Comparison of ENCODE assay signal across 8 cellular contexts in genomic region chr5:34188001-34188822, GRCh38.
DNase-seq lines count a peak whose midpoint lies in the region; ATAC-seq and TF ChIP-seq lines count a peak whose summit lies in the region.
"Not testable (repeated sequence)": the region's sequence is repeated elsewhere in the genome, so short reads cannot be mapped to it uniquely, and the experiment has no call there.

No MANE protein-coding gene starts in this region.

- ATAC-seq in activated naive CD8-positive, alpha-beta T cell treated with anti-CD3 and anti-CD28 coated beads, Interleukin-2, amount 50 U/mL, for 24 hours; thoracic aorta (ENCODE audit: insufficient number of reproducible peaks, low FRiP score, low read depth): not testable (repeated sequence)

- not testable (repeated sequence) for H3K4me1 ChIP-seq in liver (ENCODE audit: control insufficient read depth in 4 of 4, insufficient read depth in 4 of 4, low read length in 3 of 4); thoracic aorta (ENCODE audit: control insufficient read depth in 1 of 2, low read depth in 2 of 2)

- not testable (repeated sequence) for H3K9ac ChIP-seq in liver (ENCODE audit: low read depth in 1 of 2, low read length in 2 of 2)

- intact Hi-C loops in Calu3 (cut with micrococcal nuclease; ENCODE audit: unreplicated experiment) = not testable (repeated sequence)

- not testable (repeated sequence) for BruUV-seq in Calu3 (replicated peaks; lab: Mats Ljungman, UMichigan)

- H3K27ac ChIP-seq in liver (ENCODE audit: low read depth in 1 of 2, low read length in 2 of 2); thoracic aorta: not testable (repeated sequence)

- WGBS in liver = 89% methylated on average over 10 of the region's 11 CpGs

- H3K36me3 Mint-ChIP-seq in Calu3 (ENCODE audit: insufficient read depth, unreplicated experiment) = not testable (repeated sequence)
- peaks cover 30% of the 10 kb centered on the region for H3K36me3 Mint-ChIP-seq in activated naive CD8-positive, alpha-beta T cell treated with anti-CD3 and anti-CD28 coated beads, Interleukin-2, amount 50 U/mL, for 24 hours (ENCODE audit: low read depth)

- H3K4me1 Mint-ChIP-seq in Calu3 (ENCODE audit: low read depth, unreplicated experiment); activated naive CD8-positive, alpha-beta T cell treated with anti-CD3 and anti-CD28 coated beads, Interleukin-2, amount 50 U/mL, for 24 hours: not testable (repeated sequence)

- peak in 1 of 2 donors; percentile 63 for TF ChIP-seq RAD21 in liver (IDR thresholded peaks at IDR 0.05)

- not testable (repeated sequence) for H3K9me3 ChIP-seq in liver (ENCODE audit: control insufficient read depth in 4 of 4, low read length in 3 of 4); thoracic aorta

- H3K4me3 Mint-ChIP-seq in Calu3 (ENCODE audit: low read depth, unreplicated experiment); activated naive CD8-positive, alpha-beta T cell treated with anti-CD3 and anti-CD28 coated beads, Interleukin-2, amount 50 U/mL, for 24 hours: not testable (repeated sequence)

- CTCF ChIA-PET in Calu3 (lab: Charles Lee) = not testable (repeated sequence)

- not testable (repeated sequence) for H3K9me3 Mint-ChIP-seq in Calu3 (ENCODE audit: low read depth, unreplicated experiment); activated naive CD8-positive, alpha-beta T cell treated with anti-CD3 and anti-CD28 coated beads, Interleukin-2, amount 50 U/mL, for 24 hours

- DNase-seq in Calu3 = peak; percentile 82
- DNase-seq in Jurkat, Clone E6-1 (ENCODE audit: low read depth, low spot score) = peak; percentile 61
- peak; percentile 54 for DNase-seq in T-helper 9 cell
- DNase-seq in activated naive CD8-positive, alpha-beta T cell treated with anti-CD3 and anti-CD28 coated beads, Interleukin-2, amount 50 U/mL, for 24 hours = peak; percentile 80
- DNase-seq in fibroblast of peridontal ligament (ENCODE audit: extremely low read depth) = peak; percentile 17
- not testable (repeated sequence) for DNase-seq in retinal pigment epithelial cell (ENCODE audit: low read depth); thoracic aorta (ENCODE audit: low spot score)

- TF ChIP-seq CTCF in Calu3 (IDR thresholded peaks at IDR 0.05; ENCODE audit: unreplicated experiment) (peak; percentile 81), liver (IDR thresholded peaks at IDR 0.05; ENCODE audit: low read depth, low read length, missing input control) (peak; percentile 25), retinal pigment epithelial cell (conservative IDR thresholded peaks at IDR 0.05; ENCODE audit: low read depth, low read length) (peak; percentile 53), thoracic aorta (IDR thresholded peaks at IDR 0.05) (peak; percentile 27)

- H3K27me3 ChIP-seq in liver (ENCODE audit: control insufficient read depth in 4 of 4, insufficient read depth in 4 of 4, low read length in 3 of 4); thoracic aorta (replicated peaks; ENCODE audit: insufficient read depth): not testable (repeated sequence)

- H3K36me3 ChIP-seq in liver (ENCODE audit: control insufficient read depth in 4 of 4, insufficient read depth in 3 of 4, low read depth in 1 of 4, low read length in 3 of 4); thoracic aorta: not testable (repeated sequence)

- H3K4me3 ChIP-seq in Jurkat, Clone E6-1 (ENCODE audit: low read length); liver (ENCODE audit: low read depth in 1 of 3, low read length in 3 of 3); retinal pigment epithelial cell (ENCODE audit: low read length); thoracic aorta: not testable (repeated sequence)

- not testable (repeated sequence) for H3K27me3 Mint-ChIP-seq in Calu3 (ENCODE audit: unreplicated experiment); activated naive CD8-positive, alpha-beta T cell treated with anti-CD3 and anti-CD28 coated beads, Interleukin-2, amount 50 U/mL, for 24 hours

- H3K27ac Mint-ChIP-seq in Calu3 (ENCODE audit: unreplicated experiment); activated naive CD8-positive, alpha-beta T cell treated with anti-CD3 and anti-CD28 coated beads, Interleukin-2, amount 50 U/mL, for 24 hours: not testable (repeated sequence)

Comparison
In these comparisons a context has a peak if more than half of its experiments do, and no peak if none do; other contexts are left out.
1. CTCF ChIP-seq: peak in every context shown above with its lines; median percentile 81 in Calu3; 53 in retinal pigment epithelial cell; 27 in thoracic aorta; 25 in liver.